ENCODE assay signal across 10 cellular contexts in the genomic region with DNA sequence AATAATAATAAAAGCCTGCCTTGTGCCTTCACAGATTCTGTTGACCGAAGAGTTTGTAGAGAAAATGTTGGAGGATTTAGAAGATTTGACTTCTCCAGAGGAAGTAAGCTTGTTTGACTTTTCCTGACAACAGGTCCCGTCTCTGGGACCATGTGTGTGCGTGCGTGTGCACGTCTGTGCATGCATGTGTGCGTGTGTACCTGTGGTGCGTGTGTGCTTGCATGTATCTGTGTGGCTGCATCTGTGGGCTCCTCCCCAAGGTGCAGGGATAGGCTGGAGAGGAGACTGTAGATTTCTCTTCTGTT. TPM values are rescaled to one million over a fixed set of nuclear protein-coding genes. Genes with fewer than 3 reads are reported as not detected.
A peak's percentile ranks its signal among the peaks of the same experiment; 100 is the strongest.
DNase-seq lines count a peak whose midpoint lies in the region; ATAC-seq and TF ChIP-seq lines count a peak whose summit lies in the region.
"Had no signal": no experiment of that assay in that cellular context is flagged by ENCODE, and none has a peak within 500 bp of the region (broad histone marks: within the 10 kb centered on the region; RNA-seq: fewer than 3 reads in every experiment).

No MANE protein-coding gene starts in this region.

- H3K9me3 ChIP-seq in RWPE2 (ENCODE audit: severe bottlenecking) (no peaks in the 10 kb centered on the region), ectodermal cell (ENCODE audit: control insufficient read depth, low read length) (no peaks in the 10 kb centered on the region), muscle layer of colon (ENCODE audit: low read length) (no peaks in the 10 kb centered on the region), tibial nerve (no peaks in the 10 kb centered on the region)
- H3K9me3 ChIP-seq: body of pancreas had no signal

- H3K9ac ChIP-seq in muscle layer of colon (ENCODE audit: low read length) = peak overlapping the region; percentile 83

- ATAC-seq in RWPE2 (ENCODE audit: low read depth) = no peak
- ATAC-seq: activated CD8-positive, alpha-beta T cell treated with anti-CD3 and anti-CD28 coated beads, Interleukin-2, amount 10 ng/mL, durations not matched to agents 7 days and 5 days had no signal

- H3K36me3 ChIP-seq in RWPE2 (ENCODE audit: low read depth) (peaks cover 5% of the 10 kb centered on the region; the same call in 1 of the 2 replicates), ectodermal cell (ENCODE audit: control insufficient read depth, insufficient read depth, low read length) (no peaks in the 10 kb centered on the region), muscle layer of colon (ENCODE audit: insufficient read depth, low read length) (no peaks in the 10 kb centered on the region), tibial nerve (peaks cover 0 to 16% (median 0%) of the 10 kb centered on the region in 3 donors)

- no peak for TF ChIP-seq CTCF in RWPE2 (IDR thresholded peaks at IDR 0.05; ENCODE audit: poor library complexity, severe bottlenecking)
- no peak for TF ChIP-seq CTCF in tibial nerve (IDR thresholded peaks at IDR 0.05)

- no peak for TF ChIP-seq POLR2A in tibial nerve (IDR thresholded peaks at IDR 0.05)

- DNase-seq in RWPE2 (ENCODE audit: low spot score) (peak; percentile 25), tibial nerve (ENCODE audit: low spot score in 2 of 2) (no peak), germinal center (ENCODE audit: low spot score) (no peak), activated gamma-delta T cell (lab: John Stamatoyannopoulos, UW) (no peak), NCI-H128 (lab: John Stamatoyannopoulos, UW; ENCODE audit: unreplicated experiment) (no peak)
- DNase-seq: activated CD8-positive, alpha-beta T cell treated with anti-CD3 and anti-CD28 coated beads, Interleukin-2, amount 10 ng/mL, durations not matched to agents 7 days and 5 days; NCI-H1694 had no signal

- H3K27ac ChIP-seq in RWPE2 (ENCODE audit: poor library complexity, severe bottlenecking) (peak overlapping the region; percentile 97), ectodermal cell (ENCODE audit: insufficient read depth, low read depth, low read length, poor library complexity, severe bottlenecking) (peak overlapping the region; percentile 100), muscle layer of colon (ENCODE audit: low read depth, low read length) (peak overlapping the region; percentile 95), tibial nerve (peak overlapping the region; percentile 60 to 95 (median 84))

- H3K4me3 ChIP-seq in RWPE2 (ENCODE audit: severe bottlenecking) (no peak overlapping the region), ectodermal cell (ENCODE audit: insufficient read depth, low read depth, low read length) (no peak overlapping the region), muscle layer of colon (ENCODE audit: low read depth in 1 of 2, low read length in 2 of 2) (peak overlapping the region in 1 of 2 donors; percentile 8), tibial nerve (no peak overlapping the region)
- H3K4me3 ChIP-seq: body of pancreas had no signal

- H3K27me3 ChIP-seq in RWPE2 (ENCODE audit: insufficient read depth, poor library complexity, severe bottlenecking) (no peaks in the 10 kb centered on the region), ectodermal cell (ENCODE audit: control insufficient read depth, insufficient read depth, low read length, poor library complexity, severe bottlenecking) (no peaks in the 10 kb centered on the region), muscle layer of colon (ENCODE audit: control insufficient read depth in 1 of 2, insufficient read depth in 2 of 2, low read length in 2 of 2) (no peaks in the 10 kb centered on the region), tibial nerve (no peaks in the 10 kb centered on the region)
- H3K27me3 ChIP-seq: body of pancreas had no signal

- no peak for TF ChIP-seq EP300 in tibial nerve (IDR thresholded peaks at IDR 0.05)

- WGBS in ectodermal cell, 2 experiments = 86 to 93% methylated on average over 7 of the region's 7 CpGs
- 74 to 79% methylated on average over 7 of the region's 7 CpGs for WGBS in tibial nerve, 2 donors

- peaks cover 53% of the 10 kb centered on the region for H3K4me1 ChIP-seq in RWPE2 (ENCODE audit: insufficient read depth, poor library complexity, severe bottlenecking)
- peaks cover 62% of the 10 kb centered on the region for H3K4me1 ChIP-seq in ectodermal cell (ENCODE audit: control insufficient read depth, insufficient read depth, low read length)
- peaks cover 77% of the 10 kb centered on the region for H3K4me1 ChIP-seq in muscle layer of colon (ENCODE audit: insufficient read depth, low read length)
- H3K4me1 ChIP-seq in tibial nerve = peaks cover 3 to 92% (median 61%) of the 10 kb centered on the region in 4 donors

RNA-seq across cellular contexts. Expression of gene TRIM8, which starts 17.2 kb away (rescaled TPM):
- 61.1 TPM for polyA plus RNA-seq in ectodermal cell (2013, experiment 1 of 4)
- 59.1 TPM for polyA plus RNA-seq in ectodermal cell (2013, experiment 2 of 4)
- 48.5 TPM for polyA plus RNA-seq in ectodermal cell (2013, experiment 3 of 4)
- polyA plus RNA-seq in ectodermal cell (2013, experiment 4 of 4) = 46.9 TPM
- total RNA-seq in tibial nerve = 100 to 1,000 TPM; 156 to 206 (median 157) TPM
